In the genomic region with DNA sequence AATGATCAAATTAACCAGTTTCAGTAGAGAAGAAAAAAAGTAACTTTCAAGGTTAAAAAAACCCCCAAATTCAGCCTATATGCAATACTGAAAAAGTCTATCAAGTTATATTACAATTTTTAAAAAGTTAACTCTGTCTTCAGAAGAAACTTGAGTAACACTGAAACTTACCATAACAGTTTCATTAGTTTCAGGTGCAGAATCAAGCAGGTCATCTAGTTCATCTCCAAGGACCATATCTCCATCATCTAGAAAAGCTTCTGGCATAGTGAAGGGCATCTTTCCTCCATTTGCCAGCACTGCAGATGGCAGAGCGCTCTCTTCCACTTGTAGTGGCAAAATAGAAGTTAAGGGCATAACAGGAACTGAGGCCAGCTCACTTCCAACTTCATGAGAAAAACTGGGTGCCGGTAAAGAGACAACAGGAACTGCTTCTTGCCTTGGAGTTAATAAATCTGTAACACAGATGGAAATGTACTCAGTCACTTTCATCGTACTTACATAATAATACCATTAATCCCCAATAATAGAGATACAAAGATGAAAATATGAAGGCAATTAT, we compare ENCODE assay signal across 22 cellular contexts. TPM values are rescaled to one million over a fixed set of nuclear protein-coding genes. Genes with fewer than 3 reads are reported as not detected.
DNase-seq lines count a peak whose midpoint lies in the region; ATAC-seq and TF ChIP-seq lines count a peak whose summit lies in the region.
"Had no signal": no experiment of that assay in that cellular context is flagged by ENCODE, and none has a peak within 500 bp of the region (broad histone marks: within the 10 kb centered on the region; RNA-seq: fewer than 3 reads in every experiment).

No MANE protein-coding gene starts in this region.

- no peak overlapping the region for H3K4me3 Mint-ChIP-seq in stimulated activated naive CD8-positive, alpha-beta T cell treated with anti-CD3 and anti-CD28 coated beads, Interleukin-15, amount 100 ng/mL, for 72 hours
- no peak overlapping the region for H3K4me3 Mint-ChIP-seq in activated B cell treated with CpG ODN at 0.5 μM for 24 hours
- H3K4me3 Mint-ChIP-seq in effector memory CD8-positive, alpha-beta T cell = no peak overlapping the region
- H3K4me3 Mint-ChIP-seq: CD8-positive, alpha-beta memory T cell had no signal

- POLR2A ChIA-PET in activated B cell treated with CpG ODN at 0.5 μM for 24 hours (lab: Charles Lee) = interaction anchor here (0.7 to 2.3 kb wide), 3 partner anchors 8 to 43 kb away, joined by 3 to 11 read pairs (median 7); partner anchors contain the start of gene ZC3H7A

- peak overlapping the region in 1 of 2 donors; percentile 87 for H3K27ac Mint-ChIP-seq in stimulated activated naive CD8-positive, alpha-beta T cell treated with anti-CD3 and anti-CD28 coated beads, Interleukin-15, amount 100 ng/mL, for 72 hours
- peak overlapping the region; percentile 76 for H3K27ac Mint-ChIP-seq in activated B cell treated with CpG ODN at 0.5 μM for 24 hours
- peak overlapping the region in 1 of 2 donors; percentile 62 for H3K27ac Mint-ChIP-seq in effector memory CD8-positive, alpha-beta T cell

- H3K36me3 Mint-ChIP-seq in activated B cell treated with CpG ODN at 0.5 μM for 24 hours (ENCODE audit: low read depth) = peaks cover 82% of the 10 kb centered on the region
- peaks cover 85% of the 10 kb centered on the region for H3K36me3 Mint-ChIP-seq in effector memory CD8-positive, alpha-beta T cell (ENCODE audit: insufficient read depth)

- H3K9me3 Mint-ChIP-seq in stimulated activated naive CD8-positive, alpha-beta T cell treated with anti-CD3 and anti-CD28 coated beads, Interleukin-15, amount 100 ng/mL, for 72 hours = no peaks in the 10 kb centered on the region
- no peaks in the 10 kb centered on the region for H3K9me3 Mint-ChIP-seq in activated B cell treated with CpG ODN at 0.5 μM for 24 hours
- H3K9me3 Mint-ChIP-seq in effector memory CD8-positive, alpha-beta T cell = no peaks in the 10 kb centered on the region
- H3K9me3 Mint-ChIP-seq: activated T-helper 2 cell treated with anti-CD3 and anti-CD28 coated beads, Interferon-gamma antibody, Interleukin-2, Interleukin-4, amounts not matched to agents 10 μg/mL and 5 μg/mL and 100 μg/mL, durations not matched to agents 14 hours and 24 hours and 36 hours; CD8-positive, alpha-beta memory T cell had no signal

- peaks cover 25% of the 10 kb centered on the region for H3K4me1 Mint-ChIP-seq in stimulated activated naive CD8-positive, alpha-beta T cell treated with anti-CD3 and anti-CD28 coated beads, Interleukin-15, amount 100 ng/mL, for 72 hours
- peaks cover 30% of the 10 kb centered on the region for H3K4me1 Mint-ChIP-seq in activated B cell treated with CpG ODN at 0.5 μM for 24 hours
- peaks cover 0 to 2% of the 10 kb centered on the region in 2 donors for H3K4me1 Mint-ChIP-seq in effector memory CD8-positive, alpha-beta T cell (ENCODE audit: low read depth in 2 of 2)
- H3K4me1 Mint-ChIP-seq: CD8-positive, alpha-beta memory T cell had no signal

- CTCF ChIA-PET in activated B cell treated with CpG ODN at 0.5 μM for 24 hours (lab: Charles Lee) = interaction anchor here (1.3 kb wide), 1 partner anchor 23 kb away, joined by 3 read pairs; the partner anchor contains the start of gene ZC3H7A

- intact Hi-C loops in activated B cell treated with CpG ODN at 0.5 μM for 24 hours (cut with micrococcal nuclease) = no loop called here

- no peaks in the 10 kb centered on the region for H3K27me3 Mint-ChIP-seq in stimulated activated naive CD8-positive, alpha-beta T cell treated with anti-CD3 and anti-CD28 coated beads, Interleukin-15, amount 100 ng/mL, for 72 hours
- H3K27me3 Mint-ChIP-seq in activated B cell treated with CpG ODN at 0.5 μM for 24 hours = no peaks in the 10 kb centered on the region
- no peaks in the 10 kb centered on the region for H3K27me3 Mint-ChIP-seq in effector memory CD8-positive, alpha-beta T cell
- H3K27me3 Mint-ChIP-seq: CD8-positive, alpha-beta memory T cell had no signal

- ATAC-seq in stimulated activated naive CD8-positive, alpha-beta T cell treated with anti-CD3 and anti-CD28 coated beads, Interleukin-15, amount 100 ng/mL, for 72 hours = peak; percentile 53
- ATAC-seq in stimulated activated naive CD8-positive, alpha-beta T cell treated with anti-CD3 and anti-CD28 coated beads, Interleukin-15, Interleukin-2, amounts not matched to agents 100 U/mL and 50 U/mL, for 24 hours = no peak
- ATAC-seq in GM18861 (IDR thresholded peaks at IDR 0.05; ENCODE audit: unreplicated experiment) (peak; percentile 34), activated B cell treated with CpG ODN at 0.5 μM for 24 hours (ENCODE audit: low read depth) (no peak)
- ATAC-seq in effector memory CD8-positive, alpha-beta T cell (replicated peaks) = no peak
- ATAC-seq: body of pancreas, sciatic nerve had no signal

- TF ChIP-seq CTCF in activated B cell treated with CpG ODN at 0.5 μM for 24 hours (IDR thresholded peaks at IDR 0.05) = no peak

- DNase-seq in stimulated activated naive CD8-positive, alpha-beta T cell treated with anti-CD3 and anti-CD28 coated beads, Interleukin-15, amount 100 ng/mL, for 72 hours = no peak
- DNase-seq in stimulated activated naive CD8-positive, alpha-beta T cell treated with anti-CD3 and anti-CD28 coated beads, Interleukin-15, Interleukin-2, amounts not matched to agents 100 U/mL and 50 U/mL, for 24 hours = no peak
- no peak for DNase-seq in activated B cell treated with CpG ODN at 0.5 μM for 24 hours
- no peak for DNase-seq in NCI-H748 treated with DMSO at 0.1 percent for 48 hours (lab: John Stamatoyannopoulos, UW)
- DNase-seq in effector memory CD8-positive, alpha-beta T cell = no peak
- DNase-seq in SHP77 treated with DMSO at 0.1 percent for 48 hours (lab: John Stamatoyannopoulos, UW) = no peak
- DNase-seq: activated CD8-positive, alpha-beta memory T cell treated with anti-CD3 and anti-CD28 coated beads for 24 hours; body of pancreas; CD8-positive, alpha-beta memory T cell; DMS153; erythroblast; foreskin melanocyte; GDM1; left ventricle myocardium inferior; NCI-H1417 treated with DMSO at 0.1 percent for 48 hours; NCI-H2107; NCI-H446 treated with DMSO at 0.1 percent for 48 hours; stimulated activated CD4-positive, alpha-beta T cell treated with anti-CD3 and anti-CD28 coated beads, Interleukin-15, amount 100 ng/mL, for 24 hours; testis had no signal

RNA-seq across cellular contexts. Expression of gene ZC3H7A, which starts 22.9 kb away (rescaled TPM):
- total RNA-seq in activated B cell treated with CpG ODN at 0.5 μM for 24 hours = 143 and 163 TPM in 2 replicates

RNA-seq across cellular contexts. Expression of gene TXNDC11, which starts 31.5 kb away (rescaled TPM):
- 54.3 and 63.2 TPM in 2 replicates for total RNA-seq in activated B cell treated with CpG ODN at 0.5 μM for 24 hours

Comparison
In these comparisons a context has a peak if more than half of its experiments do, and no peak if none do; other contexts are left out.
1. ATAC-seq: peak in stimulated activated naive CD8-positive, alpha-beta T cell treated with anti-CD3 and anti-CD28 coated beads, Interleukin-15, amount 100 ng/mL, for 72 hours (single experiment) and GM18861 (single experiment); none in stimulated activated naive CD8-positive, alpha-beta T cell treated with anti-CD3 and anti-CD28 coated beads, Interleukin-15, Interleukin-2, amounts not matched to agents 100 U/mL and 50 U/mL, for 24 hours (single experiment), activated B cell treated with CpG ODN at 0.5 μM for 24 hours (single experiment) and effector memory CD8-positive, alpha-beta T cell (single experiment).